ENCODE assay signal across 8 cellular contexts in genomic region chr13:19559739-19560138, GRCh38. TPM values are rescaled to one million over a fixed set of nuclear protein-coding genes. Genes with fewer than 3 reads are reported as not detected.
"Had no signal": no experiment of that assay in that cellular context is flagged by ENCODE, and none has a peak within 500 bp of the region (broad histone marks: within the 10 kb centered on the region; RNA-seq: fewer than 3 reads in every experiment).

No MANE protein-coding gene starts in this region.

RNA-seq across cellular contexts. Expression of gene TPTE2, which starts 1.6 kb away (rescaled TPM):
- total RNA-seq: suprapubic skin, thoracic aorta, thyroid gland, transverse colon, upper lobe of left lung, vagina had no signal
- polyA plus RNA-seq: stomach, urinary bladder had no signal
